8 cellular contexts compared by ENCODE assay signal in the genomic region with DNA sequence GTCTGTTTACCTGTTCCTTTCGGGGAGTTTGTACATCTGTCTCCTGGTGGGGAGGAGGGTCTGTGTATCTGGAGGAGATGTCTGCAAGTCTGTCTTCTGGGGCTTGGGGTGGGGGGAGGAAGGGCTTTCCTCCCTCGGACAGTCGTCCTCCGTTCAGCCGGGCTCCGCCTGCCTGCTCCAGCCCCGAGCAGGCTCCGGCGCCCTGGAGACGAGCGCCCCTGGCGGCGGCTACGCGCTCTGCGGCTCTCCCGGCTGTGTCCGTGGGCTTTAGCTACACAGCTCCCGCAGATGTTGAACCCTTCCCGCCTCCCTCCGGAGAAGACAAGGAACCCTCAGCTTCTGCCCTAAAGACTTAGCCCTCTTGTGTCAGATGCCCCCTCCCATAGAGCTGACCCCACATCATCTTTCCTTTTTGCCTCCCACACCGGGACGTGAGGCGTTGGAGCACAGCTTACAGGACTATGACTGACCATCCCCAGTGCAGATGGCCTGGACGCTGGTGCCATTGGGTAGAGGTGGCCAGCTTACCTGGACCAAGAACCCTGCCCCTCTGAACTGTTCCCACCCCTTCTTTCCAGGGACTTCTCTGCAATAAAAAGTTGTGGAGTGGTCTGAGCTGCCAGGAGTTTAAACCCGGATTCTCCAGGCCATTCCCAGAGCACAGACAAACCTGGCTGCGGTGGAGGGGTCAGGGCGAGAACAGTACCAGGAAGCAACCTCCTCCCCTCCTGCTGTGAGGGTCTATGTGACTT. TPM values are rescaled to one million over a fixed set of nuclear protein-coding genes. Genes with fewer than 3 reads are reported as not detected.
A peak's percentile ranks its signal among the peaks of the same experiment; 100 is the strongest.
DNase-seq lines count a peak whose midpoint lies in the region; ATAC-seq and TF ChIP-seq lines count a peak whose summit lies in the region.

No MANE protein-coding gene starts in this region.

- no peak overlapping the region for H2AFZ ChIP-seq in Karpas-422 (ENCODE audit: low read length)
- peak overlapping the region; percentile 89; the same call in 1 of the 2 replicates for H2AFZ ChIP-seq in SK-N-SH (ENCODE audit: low read depth)

- no peaks in the 10 kb centered on the region for H3K79me2 ChIP-seq in Karpas-422 (ENCODE audit: low read length)
- no peaks in the 10 kb centered on the region for H3K79me2 ChIP-seq in SK-N-SH (ENCODE audit: insufficient read depth)

- TF ChIP-seq CTCF in SK-N-SH (IDR thresholded peaks at IDR 0.05) (peak; percentile 97), upper lobe of right lung (IDR thresholded peaks at IDR 0.05) (peak; percentile 100)

- no peak for TF ChIP-seq EP300 in SK-N-SH (IDR thresholded peaks at IDR 0.05; ENCODE audit: borderline replicate concordance in 1 of 2, low read depth in 1 of 2, low read length in 1 of 2)

- H3F3A ChIP-seq in SK-N-SH (replicated peaks; ENCODE audit: insufficient read depth) = peaks cover 32% of the 10 kb centered on the region

- H3K4me3 Mint-ChIP-seq in activated naive CD4-positive, alpha-beta T cell treated with anti-CD3 and anti-CD28 coated beads, Interleukin-2, amount 50 U/mL, for 24 hours = peak overlapping the region; percentile 43

- TF ChIP-seq RAD21 in SK-N-SH (IDR thresholded peaks at IDR 0.05; ENCODE audit: low read length) = peak; percentile 84

- H3K9ac ChIP-seq in Karpas-422 (ENCODE audit: low read length) = no peak overlapping the region
- peak overlapping the region; percentile 71 for H3K9ac ChIP-seq in SK-N-SH

- CTCF ChIA-PET in SK-N-SH (lab: Yijun Ruan, JAX) = interaction anchor here (0.6 to 8.2 kb wide), 51 partner anchors 13 to 593 kb away, joined by 3 to 80 read pairs (median 7); partner anchors contain the start of genes KRT80 and KRT83

- no peaks in the 10 kb centered on the region for H3K27me3 ChIP-seq in Karpas-422 (ENCODE audit: low read length)
- H3K27me3 ChIP-seq in SK-N-SH (ENCODE audit: insufficient read depth) = no peaks in the 10 kb centered on the region
- no peaks in the 10 kb centered on the region for H3K27me3 ChIP-seq in upper lobe of right lung

- H4K20me1 ChIP-seq in Karpas-422 (ENCODE audit: insufficient read depth, low read depth, low read length) (no peaks in the 10 kb centered on the region), SK-N-SH (ENCODE audit: insufficient read depth) (no peaks in the 10 kb centered on the region)

- H3K27ac Mint-ChIP-seq in activated naive CD4-positive, alpha-beta T cell treated with anti-CD3 and anti-CD28 coated beads, Interleukin-2, amount 50 U/mL, for 24 hours = no peak overlapping the region

- H3K36me3 Mint-ChIP-seq in activated naive CD4-positive, alpha-beta T cell treated with anti-CD3 and anti-CD28 coated beads, Interleukin-2, amount 50 U/mL, for 24 hours = no peaks in the 10 kb centered on the region

- 52% methylated on average over 12 of the region's 28 CpGs for WGBS in SK-N-SH (ENCODE audit: low lambda C conversion rate)

- no peaks in the 10 kb centered on the region for H3K9me3 Mint-ChIP-seq in activated naive CD4-positive, alpha-beta T cell treated with anti-CD3 and anti-CD28 coated beads, Interleukin-2, amount 50 U/mL, for 24 hours

- DNase-seq in AG20443 (ENCODE audit: low spot score) = peak; percentile 92
- DNase-seq in Karpas-422 = peak; percentile 85
- DNase-seq in SK-N-SH = peak; percentile 92
- peak; percentile 87 for DNase-seq in cardiac septum (ENCODE audit: low spot score)
- DNase-seq in pons (ENCODE audit: low spot score) = peak; percentile 59
- peak; percentile 91 for DNase-seq in upper lobe of right lung

- peak; percentile 73 for ATAC-seq in GM19035 (IDR thresholded peaks at IDR 0.05; ENCODE audit: unreplicated experiment)
- ATAC-seq in upper lobe of right lung = peak; percentile 89

- H3K36me3 ChIP-seq in Karpas-422 (ENCODE audit: insufficient read depth, low read length) = no peaks in the 10 kb centered on the region
- no peaks in the 10 kb centered on the region for H3K36me3 ChIP-seq in SK-N-SH (replicated peaks in 1 of 2; ENCODE audit: control insufficient read depth in 1 of 2, insufficient read depth in 2 of 2, low read length in 1 of 2)
- no peaks in the 10 kb centered on the region for H3K36me3 ChIP-seq in upper lobe of right lung

- intact Hi-C loops in cardiac septum (cut with DNase I) (loop anchor here (5.0 kb wide), 1 partner anchor 62 kb away; no protein-coding TSS in a partner anchor), upper lobe of right lung (cut with DNase I) (no loop called here)

- H3K9me3 ChIP-seq in Karpas-422 (ENCODE audit: low read length) = no peaks in the 10 kb centered on the region
- no peaks in the 10 kb centered on the region for H3K9me3 ChIP-seq in SK-N-SH
- no peaks in the 10 kb centered on the region for H3K9me3 ChIP-seq in upper lobe of right lung

- peaks cover 5% of the 10 kb centered on the region for H3K4me1 Mint-ChIP-seq in activated naive CD4-positive, alpha-beta T cell treated with anti-CD3 and anti-CD28 coated beads, Interleukin-2, amount 50 U/mL, for 24 hours

- H3K4me3 ChIP-seq in Karpas-422 (ENCODE audit: low read length) = no peak overlapping the region
- H3K4me3 ChIP-seq in SK-N-SH (ENCODE audit: low read depth in 2 of 2, low read length in 1 of 2) = peak overlapping the region; percentile 14 to 31
- peak overlapping the region; percentile 8 for H3K4me3 ChIP-seq in upper lobe of right lung

- H3K27me3 Mint-ChIP-seq in activated naive CD4-positive, alpha-beta T cell treated with anti-CD3 and anti-CD28 coated beads, Interleukin-2, amount 50 U/mL, for 24 hours = no peaks in the 10 kb centered on the region

- H3K4me1 ChIP-seq in Karpas-422 (ENCODE audit: low read length) (no peaks in the 10 kb centered on the region), SK-N-SH (ENCODE audit: control insufficient read depth in 1 of 2, insufficient read depth in 2 of 2, low read depth in 1 of 2, low read length in 1 of 2) (peaks cover 11 to 28% of the 10 kb centered on the region in 2 experiments; a peak in 3 of 4 replicates), upper lobe of right lung (peaks cover 34% of the 10 kb centered on the region)

- H3K27ac ChIP-seq in Karpas-422 (ENCODE audit: low read length) = no peak overlapping the region
- H3K27ac ChIP-seq in SK-N-SH (ENCODE audit: low read depth in 2 of 2, low read length in 1 of 2) = peak overlapping the region in 1 of 2 experiments; percentile 97; a peak in 3 of 4 replicates
- H3K27ac ChIP-seq in upper lobe of right lung = peak overlapping the region; percentile 80

- no peaks in the 10 kb centered on the region for H3K9me2 ChIP-seq in Karpas-422 (replicated peaks; ENCODE audit: insufficient read depth, low read length)
- no peaks in the 10 kb centered on the region for H3K9me2 ChIP-seq in SK-N-SH

- POLR2A ChIA-PET in SK-N-SH (lab: Yijun Ruan, JAX) = no interaction called here

- no peak overlapping the region for H3K4me2 ChIP-seq in Karpas-422 (ENCODE audit: low read depth, low read length, poor library complexity, severe bottlenecking)
- H3K4me2 ChIP-seq in SK-N-SH = peak overlapping the region; percentile 67

TF ChIP-seq in SK-N-SH, 30 proteins besides CTCF, POLR2A, EP300 and RAD21:
- TF ChIP-seq SMC3 (IDR thresholded peaks at IDR 0.05; ENCODE audit: low read depth, low read length) (peak; percentile 62), TAF1 (IDR thresholded peaks at IDR 0.05; ENCODE audit: borderline replicate concordance, low read depth, low read length) (0 out of 2 replicates have a peak, but pooled peaks have one; percentile 31), RFX5 (IDR thresholded peaks at IDR 0.05; ENCODE audit: low read length) (no peak), MXI1 (IDR thresholded peaks at IDR 0.05; ENCODE audit: low read depth, low read length) (no peak), NRF1 (IDR thresholded peaks at IDR 0.05; ENCODE audit: low read depth, low read length) (no peak)
TF ChIP-seq in SK-N-SH: peak in this region for 2.

RNA-seq across cellular contexts. Expression of gene KRT86, which starts 4.7 kb away (rescaled TPM):
- not detected in 2 replicates for total RNA-seq in Karpas-422 (2014; rRNA removed; shearing (Covaris generic); ENCODE audit: low replicate concordance)
- polyA plus RNA-seq in SK-N-SH (2012; rRNA removed) = 0.34 and 0.56 TPM in 2 replicates
- 0.18 and 0.20 TPM in 2 replicates for polyA plus RNA-seq in SK-N-SH (2012; cell fraction: cytosol; rRNA removed)
- polyA plus RNA-seq in SK-N-SH (2012; cell fraction: nucleus; rRNA removed) = 0.99 and 1.1 TPM in 2 replicates
- total RNA-seq in cardiac septum = not detected
- 1.1 TPM for total RNA-seq in upper lobe of right lung

RNA-seq across cellular contexts. Expression of gene KRT81, which starts 12.2 kb away (rescaled TPM):
- total RNA-seq in Karpas-422 (2014; rRNA removed; shearing (Covaris generic); ENCODE audit: low replicate concordance) = not detected in 2 replicates
- 0.80 and 1.9 TPM in 2 replicates for polyA plus RNA-seq in SK-N-SH (2012; rRNA removed)
- 0.42 and 0.83 TPM in 2 replicates for polyA plus RNA-seq in SK-N-SH (2012; cell fraction: cytosol; rRNA removed)
- polyA plus RNA-seq in SK-N-SH (2012; cell fraction: nucleus; rRNA removed) = 1.1 and 1.8 TPM in 2 replicates
- total RNA-seq in cardiac septum = not detected
- total RNA-seq in upper lobe of right lung = not detected

RNA-seq across cellular contexts. Expression of gene KRT83, which starts 42.1 kb away (rescaled TPM):
- not detected in 2 replicates for total RNA-seq in Karpas-422 (2014; rRNA removed; shearing (Covaris generic); ENCODE audit: low replicate concordance)
- polyA plus RNA-seq in SK-N-SH (2012; rRNA removed) = 0.03 TPM in 1 of 2 replicates, not detected in the other
- polyA plus RNA-seq in SK-N-SH (2012; cell fraction: cytosol; rRNA removed) = not detected in 2 replicates
- not detected in 2 replicates for polyA plus RNA-seq in SK-N-SH (2012; cell fraction: nucleus; rRNA removed)
- total RNA-seq in cardiac septum (not detected), upper lobe of right lung (not detected)

RNA-seq across cellular contexts. Expression of gene KRT7, which starts 46.1 kb away (rescaled TPM):
- not detected in 2 replicates for total RNA-seq in Karpas-422 (2014; rRNA removed; shearing (Covaris generic); ENCODE audit: low replicate concordance)
- 3.2 and 5.4 TPM in 2 replicates for polyA plus RNA-seq in SK-N-SH (2012; rRNA removed)
- 2.9 TPM in 2 replicates for polyA plus RNA-seq in SK-N-SH (2012; cell fraction: cytosol; rRNA removed)
- 1.9 and 3.3 TPM in 2 replicates for polyA plus RNA-seq in SK-N-SH (2012; cell fraction: nucleus; rRNA removed)
- total RNA-seq in cardiac septum (1.2 TPM), upper lobe of right lung (664 TPM)
